ENCODE assay signal across 10 cellular contexts in the genomic region with DNA sequence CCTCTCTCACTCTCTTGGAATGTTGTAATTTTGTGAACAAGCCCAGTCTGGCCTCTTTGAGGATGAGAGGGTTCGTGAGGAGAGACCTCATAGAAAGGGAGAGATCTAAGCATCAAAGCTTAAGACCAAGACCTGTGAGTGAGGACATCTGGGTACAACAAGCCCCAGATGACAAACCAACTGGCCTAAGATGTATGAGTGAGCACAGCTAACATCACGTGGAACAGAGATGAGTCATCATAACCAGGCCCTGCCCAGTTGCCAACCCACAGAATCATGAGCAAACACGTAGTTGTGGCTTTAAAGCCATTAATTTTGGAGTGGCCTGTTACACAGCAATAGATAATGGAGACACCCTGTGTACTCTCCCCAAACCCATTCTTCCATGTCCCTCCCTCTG.
A peak's percentile ranks its signal among the peaks of the same experiment; 100 is the strongest.
DNase-seq lines count a peak whose midpoint lies in the region; ATAC-seq and TF ChIP-seq lines count a peak whose summit lies in the region.
"Had no signal": no experiment of that assay in that cellular context is flagged by ENCODE, and none has a peak within 500 bp of the region (broad histone marks: within the 10 kb centered on the region; RNA-seq: fewer than 3 reads in every experiment).

No MANE protein-coding gene starts in this region.

- H3K18ac ChIP-seq in mesenchymal stem cell (ENCODE audit: low read depth in 1 of 2, low read length in 2 of 2) = no peak overlapping the region

- H4K8ac ChIP-seq in mesenchymal stem cell (ENCODE audit: low read length) = no peak overlapping the region

- H4K91ac ChIP-seq in mesenchymal stem cell (ENCODE audit: low read length) = no peak overlapping the region

- H3K14ac ChIP-seq in mesenchymal stem cell (ENCODE audit: low read length in 2 of 2) = no peak overlapping the region

- no peak overlapping the region for H2AFZ ChIP-seq in mesenchymal stem cell (ENCODE audit: low read depth, low read length)

- TF ChIP-seq CTCF in suprapubic skin (IDR thresholded peaks at IDR 0.05) = no peak

- H3K4me1 ChIP-seq in mesenchymal stem cell (ENCODE audit: control insufficient read depth, insufficient read depth, low read depth, low read length) (no peaks in the 10 kb centered on the region), suprapubic skin (no peaks in the 10 kb centered on the region)

- no peak overlapping the region for H2AK5ac ChIP-seq in mesenchymal stem cell (ENCODE audit: low read length, severe bottlenecking)

- H3K79me1 ChIP-seq in mesenchymal stem cell (replicated peaks; ENCODE audit: low read length, poor library complexity, severe bottlenecking) = no peaks in the 10 kb centered on the region

- DNase-seq in DMS153 (lab: John Stamatoyannopoulos, UW) (peak; percentile 28), DMS153 treated with DMSO at 0.1 percent for 48 hours (lab: John Stamatoyannopoulos, UW; ENCODE audit: unreplicated experiment) (no peak), NCI-H69 (lab: John Stamatoyannopoulos, UW) (peak; percentile 22), mesenchymal stem cell (peak; percentile 69), NCI-H1092 treated with DMSO at 0.1 percent for 48 hours (lab: John Stamatoyannopoulos, UW) (no peak), suprapubic skin (ENCODE audit: low spot score in 2 of 2) (no peak)
- DNase-seq in stimulated activated CD4-positive, alpha-beta T cell treated with anti-CD3 and anti-CD28 coated beads, Interleukin-2, amount 100 ng/mL, for 24 hours = no peak
- DNase-seq: NCI-H526 had no signal

- no peak overlapping the region for H3K4me2 ChIP-seq in mesenchymal stem cell (ENCODE audit: low read length, poor library complexity, severe bottlenecking)

- H3K4me3 ChIP-seq in mesenchymal stem cell (ENCODE audit: insufficient read depth in 1 of 2, low read depth in 1 of 2, low read length in 2 of 2) = no peak overlapping the region
- no peak overlapping the region for H3K4me3 ChIP-seq in suprapubic skin

- no peak overlapping the region for H2BK12ac ChIP-seq in mesenchymal stem cell (ENCODE audit: low read length in 2 of 2)

- H3K4ac ChIP-seq in mesenchymal stem cell (ENCODE audit: low read depth in 1 of 2, low read length in 2 of 2) = no peak overlapping the region

- H3K27ac ChIP-seq in mesenchymal stem cell (ENCODE audit: low read length, poor library complexity, severe bottlenecking) = no peak overlapping the region
- H3K27ac ChIP-seq in suprapubic skin = no peak overlapping the region
- H3K27ac ChIP-seq: 22Rv1 had no signal

- H3K36me3 ChIP-seq in mesenchymal stem cell (ENCODE audit: control insufficient read depth in 1 of 2, insufficient read depth in 2 of 2, low read depth in 1 of 2, low read length in 2 of 2) = no peaks in the 10 kb centered on the region
- H3K36me3 ChIP-seq in suprapubic skin = no peaks in the 10 kb centered on the region

- peak overlapping the region; percentile 7 for H3K9ac ChIP-seq in mesenchymal stem cell (ENCODE audit: low read length)

- no peak overlapping the region for H2BK5ac ChIP-seq in mesenchymal stem cell (ENCODE audit: low read depth, low read length, poor library complexity, severe bottlenecking)

- H3K27me3 ChIP-seq in mesenchymal stem cell (ENCODE audit: control insufficient read depth in 1 of 2, insufficient read depth in 1 of 2, low read length in 2 of 2) (no peaks in the 10 kb centered on the region), suprapubic skin (no peaks in the 10 kb centered on the region)

- H2BK120ac ChIP-seq in mesenchymal stem cell (ENCODE audit: low read depth, low read length) = no peak overlapping the region

- WGBS in mesenchymal stem cell = 25% methylated on average over 3 of the region's 3 CpGs
- WGBS in suprapubic skin = 22% methylated on average over 3 of the region's 3 CpGs

- H2BK15ac ChIP-seq in mesenchymal stem cell (ENCODE audit: low read depth, poor library complexity, severe bottlenecking) = no peak overlapping the region

- H3K9me3 ChIP-seq in mesenchymal stem cell (ENCODE audit: control insufficient read depth, low read length) (peaks cover 14% of the 10 kb centered on the region), suprapubic skin (no peaks in the 10 kb centered on the region)

- H3K23ac ChIP-seq in mesenchymal stem cell (ENCODE audit: low read length in 2 of 2) = peak overlapping the region in 1 of 2 experiments; percentile 26

- peak; percentile 80 for ATAC-seq in HG02870 (IDR thresholded peaks at IDR 0.05; ENCODE audit: unreplicated experiment)

- no peak for TF ChIP-seq EP300 in suprapubic skin (IDR thresholded peaks at IDR 0.05)

- no peak for TF ChIP-seq POLR2A in suprapubic skin (IDR thresholded peaks at IDR 0.05)

Comparison
In these comparisons a context has a peak if more than half of its experiments do, and no peak if none do; other contexts are left out.
1. DNase-seq: peak in DMS153 (single experiment), NCI-H69 (single experiment) and mesenchymal stem cell (single experiment); none in DMS153 treated with DMSO at 0.1 percent for 48 hours (single experiment), NCI-H1092 treated with DMSO at 0.1 percent for 48 hours (single experiment), suprapubic skin (0 of 2) and stimulated activated CD4-positive, alpha-beta T cell treated with anti-CD3 and anti-CD28 coated beads, Interleukin-2, amount 100 ng/mL, for 24 hours (0 of 2).